ENCODE assay signal across 8 cellular contexts in genomic region chr17:67365762-67366192, GRCh38. TPM values are rescaled to one million over a fixed set of nuclear protein-coding genes. Genes with fewer than 3 reads are reported as not detected.
A peak's percentile ranks its signal among the peaks of the same experiment; 100 is the strongest.
DNase-seq lines count a peak whose midpoint lies in the region; ATAC-seq and TF ChIP-seq lines count a peak whose summit lies in the region.

No MANE protein-coding gene starts in this region.

- peak overlapping the region; percentile 96 for H2AFZ ChIP-seq in SU-DHL-6 (ENCODE audit: low read depth, low read length, severe bottlenecking)

- no peaks in the 10 kb centered on the region for H3K27me3 Mint-ChIP-seq in natural killer cell treated with Interleukin-12 subunit alpha and Interleukin-12 subunit beta and Interleukin-15 and Interleukin-18, amount 100 ng/mL, for 72 hours

- H3K79me2 ChIP-seq in SU-DHL-6 (ENCODE audit: insufficient read depth, low read length), result peaks cover 55% of the 10 kb centered on the region

- H3K27ac Mint-ChIP-seq in natural killer cell treated with Interleukin-12 subunit alpha and Interleukin-12 subunit beta and Interleukin-15 and Interleukin-18, amount 100 ng/mL, for 72 hours, result peak overlapping the region; percentile 94

- peaks cover 4% of the 10 kb centered on the region; the same call in 1 of the 2 replicates for H4K20me1 ChIP-seq in SU-DHL-6 (ENCODE audit: low read depth, low read length)

- peak; percentile 20 for ATAC-seq in HG02885 (IDR thresholded peaks at IDR 0.05; ENCODE audit: poor library complexity, unreplicated experiment)
- ATAC-seq in natural killer cell treated with Interleukin-12 subunit alpha and Interleukin-12 subunit beta and Interleukin-15 and Interleukin-18, amount 100 ng/mL, for 72 hours, result peak; percentile 71 to 73

- H3K9ac ChIP-seq in SU-DHL-6 (ENCODE audit: low read length), result peak overlapping the region; percentile 95

- no peaks in the 10 kb centered on the region for H3K9me3 Mint-ChIP-seq in natural killer cell treated with Interleukin-12 subunit alpha and Interleukin-12 subunit beta and Interleukin-15 and Interleukin-18, amount 100 ng/mL, for 72 hours

- H3K9me3 ChIP-seq in SU-DHL-6 (ENCODE audit: insufficient read depth, low read length), result no peaks in the 10 kb centered on the region

- no peaks in the 10 kb centered on the region for H3K27me3 ChIP-seq in SU-DHL-6 (ENCODE audit: low read length)

- peaks cover 22% of the 10 kb centered on the region for H3K36me3 Mint-ChIP-seq in natural killer cell treated with Interleukin-12 subunit alpha and Interleukin-12 subunit beta and Interleukin-15 and Interleukin-18, amount 100 ng/mL, for 72 hours

- H3K9me2 ChIP-seq in SU-DHL-6 (replicated peaks; ENCODE audit: insufficient read depth, low read length), result no peaks in the 10 kb centered on the region

- DNase-seq in DMS53 (lab: John Stamatoyannopoulos, UW), result peak; percentile 44
- DNase-seq in DMS53 treated with DMSO at 0.1 percent for 48 hours (lab: John Stamatoyannopoulos, UW; ENCODE audit: unreplicated experiment), result no peak
- no peak for DNase-seq in epithelial cell of prostate (ENCODE audit: low read depth, low spot score)
- DNase-seq in natural killer cell treated with Interleukin-12 subunit alpha and Interleukin-12 subunit beta and Interleukin-15 and Interleukin-18, amount 100 ng/mL, for 72 hours (ENCODE audit: low spot score), result no peak
- no peak for DNase-seq in HT-29 (ENCODE audit: low spot score)
- no peak for DNase-seq in NCI-H1436 (lab: John Stamatoyannopoulos, UW)

- no peak for TF ChIP-seq CTCF in SU-DHL-6 (IDR thresholded peaks at IDR 0.05; ENCODE audit: insufficient read depth, low read length, poor library complexity, severe bottlenecking)

- no peaks in the 10 kb centered on the region for H3F3A ChIP-seq in SU-DHL-6 (ENCODE audit: insufficient read depth)

- peak overlapping the region; percentile 91 for H3K4me3 ChIP-seq in SU-DHL-6 (ENCODE audit: insufficient read depth, low read length, poor library complexity, severe bottlenecking)

- peak overlapping the region; percentile 98 for H3K4me3 Mint-ChIP-seq in natural killer cell treated with Interleukin-12 subunit alpha and Interleukin-12 subunit beta and Interleukin-15 and Interleukin-18, amount 100 ng/mL, for 72 hours

- peaks cover 27 to 41% of the 10 kb centered on the region in 2 donors for H3K4me1 Mint-ChIP-seq in natural killer cell treated with Interleukin-12 subunit alpha and Interleukin-12 subunit beta and Interleukin-15 and Interleukin-18, amount 100 ng/mL, for 72 hours (ENCODE audit: low read depth in 2 of 2)

- peak overlapping the region; percentile 88 for H3K4me2 ChIP-seq in SU-DHL-6 (ENCODE audit: low read depth, low read length, poor library complexity, severe bottlenecking)

- 0 out of 2 replicates have a peak, but pooled peaks cover 3% of the 10 kb centered on the region for H3K36me3 ChIP-seq in SU-DHL-6 (ENCODE audit: low read length)

- H3K27ac ChIP-seq in SU-DHL-6 (ENCODE audit: low read depth, low read length), result peak overlapping the region; percentile 48
- H3K27ac ChIP-seq in epithelial cell of prostate, result peak overlapping the region; percentile 89

RNA-seq across cellular contexts. Expression of gene PSMD12, which starts 0.6 kb away (rescaled TPM):
- total RNA-seq in natural killer cell treated with Interleukin-12 subunit alpha and Interleukin-12 subunit beta and Interleukin-15 and Interleukin-18, amount 100 ng/mL, for 72 hours, result 10 to 100 TPM; 87.3 to 90.5 TPM
- total RNA-seq in HT-29 (2014; rRNA removed; shearing (Covaris generic)), result 30.3 and 35.9 TPM in 2 replicates

RNA-seq across cellular contexts. Expression of gene PITPNC1, which starts 11.3 kb away (rescaled TPM):
- total RNA-seq in natural killer cell treated with Interleukin-12 subunit alpha and Interleukin-12 subunit beta and Interleukin-15 and Interleukin-18, amount 100 ng/mL, for 72 hours, result 10 to 100 TPM; 73.9 to 81.9 TPM
- 40.6 and 42.1 TPM in 2 replicates for total RNA-seq in HT-29 (2014; rRNA removed; shearing (Covaris generic))
